13 cellular contexts compared by ENCODE assay signal in genomic region chr5:14339467-14339866, GRCh38.
"Had no signal": no experiment of that assay in that cellular context is flagged by ENCODE, and none has a peak within 500 bp of the region (broad histone marks: within the 10 kb centered on the region; RNA-seq: fewer than 3 reads in every experiment).

No MANE protein-coding gene starts in this region.

- H3K27ac Mint-ChIP-seq: activated CD8-positive, alpha-beta T cell treated with anti-CD3 and anti-CD28 coated beads for 36 hours; activated naive CD8-positive, alpha-beta T cell treated with anti-CD3 and anti-CD28 coated beads for 36 hours; nephron progenitor cell; T-helper 17 cell had no signal

- DNase-seq: activated CD4-positive, alpha-beta T cell treated with anti-CD3 and anti-CD28 coated beads for 48 hours; activated CD8-positive, alpha-beta T cell treated with anti-CD3 and anti-CD28 coated beads for 36 hours; activated gamma-delta T cell; activated naive CD8-positive, alpha-beta T cell treated with anti-CD3 and anti-CD28 coated beads for 36 hours; activated T-cell treated with anti-CD3 and anti-CD28 coated beads, Interleukin-2, amount 50 U/mL, for 4 hours; islet precursor cell; left lung; nephron progenitor cell; ovary; stimulated activated CD4-positive, alpha-beta T cell treated with anti-CD3 and anti-CD28 coated beads, Interleukin-1b, Interleukin-23, amount 100 ng/mL, for 48 hours; stomach; T-helper 17 cell had no signal

- H3K27ac ChIP-seq: left lung, ovary, stomach had no signal

- H3K9me3 Mint-ChIP-seq: activated CD8-positive, alpha-beta T cell treated with anti-CD3 and anti-CD28 coated beads for 36 hours; activated naive CD8-positive, alpha-beta T cell treated with anti-CD3 and anti-CD28 coated beads for 36 hours; activated T-cell treated with anti-CD3 and anti-CD28 coated beads, Interleukin-2, amount 50 U/mL, for 4 hours; nephron progenitor cell had no signal

- H3K27me3 Mint-ChIP-seq: activated CD8-positive, alpha-beta T cell treated with anti-CD3 and anti-CD28 coated beads for 36 hours; activated naive CD8-positive, alpha-beta T cell treated with anti-CD3 and anti-CD28 coated beads for 36 hours had no signal

- H3K4me3 Mint-ChIP-seq: activated CD8-positive, alpha-beta T cell treated with anti-CD3 and anti-CD28 coated beads for 36 hours; activated naive CD8-positive, alpha-beta T cell treated with anti-CD3 and anti-CD28 coated beads for 36 hours; activated T-cell treated with anti-CD3 and anti-CD28 coated beads, Interleukin-2, amount 50 U/mL, for 4 hours; nephron progenitor cell; T-helper 17 cell had no signal

- H3K4me3 ChIP-seq: left lung, ovary, stomach had no signal

- H3K27me3 ChIP-seq: left lung, ovary, stomach had no signal

- H3K36me3 Mint-ChIP-seq: activated naive CD8-positive, alpha-beta T cell treated with anti-CD3 and anti-CD28 coated beads for 36 hours had no signal

- H3K36me3 ChIP-seq: ovary had no signal

- H3K9me3 ChIP-seq: left lung, ovary, stomach had no signal

- ATAC-seq: activated CD8-positive, alpha-beta T cell treated with anti-CD3 and anti-CD28 coated beads for 36 hours; activated T-cell treated with anti-CD3 and anti-CD28 coated beads, Interleukin-2, amount 50 U/mL, for 4 hours; esophagus mucosa; left lung; T-helper 17 cell had no signal
